Comparison of ENCODE assay signal across 9 cellular contexts in genomic region chr7:25619963-25620799, GRCh38.
DNase-seq lines count a peak whose midpoint lies in the region; ATAC-seq and TF ChIP-seq lines count a peak whose summit lies in the region.
"Had no signal": no experiment of that assay in that cellular context is flagged by ENCODE, and none has a peak within 500 bp of the region (broad histone marks: within the 10 kb centered on the region; RNA-seq: fewer than 3 reads in every experiment).

No MANE protein-coding gene starts in this region.

- peak overlapping the region in 5 of 8 donors; percentile 22 to 68 (median 47) for H3K27ac Mint-ChIP-seq in CD8-positive, alpha-beta memory T cell
- H3K27ac Mint-ChIP-seq in naive thymus-derived CD8-positive, alpha-beta T cell: peak overlapping the region; percentile 87 to 96 (median 92)
- no peak overlapping the region for H3K27ac Mint-ChIP-seq in activated T-helper 1 cell treated with anti-CD3 and anti-CD28 coated beads, Interleukin-12 subunit alpha, Interleukin-12 subunit beta, Interleukin-2, Interleukin-4 antibody, amounts not matched to agents 30 ng/mL and 10 ng/mL and 1 ng/mL, durations not matched to agents 14 hours and 24 hours and 36 hours

- peak overlapping the region; percentile 2 for H3K4me3 ChIP-seq in CD8-positive, alpha-beta memory T cell (ENCODE audit: low read length)
- H3K4me3 ChIP-seq: ovary had no signal

- peak overlapping the region in 5 of 7 donors; percentile 37 to 77 (median 42) for H3K4me3 Mint-ChIP-seq in CD8-positive, alpha-beta memory T cell
- peak overlapping the region; percentile 64 to 86 (median 77) for H3K4me3 Mint-ChIP-seq in naive thymus-derived CD8-positive, alpha-beta T cell
- H3K4me3 Mint-ChIP-seq in activated T-helper 1 cell treated with anti-CD3 and anti-CD28 coated beads, Interleukin-12 subunit alpha, Interleukin-12 subunit beta, Interleukin-2, Interleukin-4 antibody, amounts not matched to agents 30 ng/mL and 10 ng/mL and 1 ng/mL, durations not matched to agents 14 hours and 24 hours and 36 hours: no peak overlapping the region

- peak in 1 of 5 donors; percentile 48 for DNase-seq in CD8-positive, alpha-beta memory T cell
- DNase-seq in NCI-H82 (lab: John Stamatoyannopoulos, UW) (peak; percentile 62), cerebellum (ENCODE audit: low spot score) (peak; percentile 36), NCI-H1436 treated with DMSO at 0.1 percent for 48 hours (lab: John Stamatoyannopoulos, UW) (no peak), GM10248 (ENCODE audit: extremely low spot score) (no peak)
- DNase-seq in naive thymus-derived CD8-positive, alpha-beta T cell: peak in 6 of 10 donors; percentile 17 to 71 (median 36)
- no peak for DNase-seq in activated T-helper 1 cell treated with anti-CD3 and anti-CD28 coated beads, Interleukin-12 subunit alpha, Interleukin-12 subunit beta, Interleukin-2, Interleukin-4 antibody, amounts not matched to agents 30 ng/mL and 10 ng/mL and 1 ng/mL, durations not matched to agents 14 hours and 24 hours and 36 hours (ENCODE audit: low spot score)

- peak; percentile 90 to 92 for ATAC-seq in naive thymus-derived CD8-positive, alpha-beta T cell
- no peak for ATAC-seq in GM18505 (IDR thresholded peaks at IDR 0.05; ENCODE audit: unreplicated experiment)

- H3K4me1 Mint-ChIP-seq in CD8-positive, alpha-beta memory T cell: peaks cover 14 to 21% (median 14%) of the 10 kb centered on the region in 3 donors
- H3K4me1 Mint-ChIP-seq in naive thymus-derived CD8-positive, alpha-beta T cell: peaks cover 35 to 72% (median 66%) of the 10 kb centered on the region in 4 donors
- peaks cover 13% of the 10 kb centered on the region for H3K4me1 Mint-ChIP-seq in activated T-helper 1 cell treated with anti-CD3 and anti-CD28 coated beads, Interleukin-12 subunit alpha, Interleukin-12 subunit beta, Interleukin-2, Interleukin-4 antibody, amounts not matched to agents 30 ng/mL and 10 ng/mL and 1 ng/mL, durations not matched to agents 14 hours and 24 hours and 36 hours (ENCODE audit: low read depth)

- no peak for TF ChIP-seq CTCF in GM10248 (IDR thresholded peaks at IDR 0.05; ENCODE audit: control extremely low read depth, extremely low read depth, low read depth, missing control alignments)

- CTCF ChIA-PET in CD8-positive, alpha-beta memory T cell (lab: Charles Lee): no interaction called here
- CTCF ChIA-PET in GM10248 (lab: Yijun Ruan, JAX): no interaction called here

- H3K4me1 ChIP-seq in CD8-positive, alpha-beta memory T cell (ENCODE audit: insufficient read depth, low read length): peaks cover 21% of the 10 kb centered on the region

- no peak overlapping the region for H3K27ac ChIP-seq in CD8-positive, alpha-beta memory T cell (ENCODE audit: low read depth, low read length)

- H3K36me3 Mint-ChIP-seq in CD8-positive, alpha-beta memory T cell: no peaks in the 10 kb centered on the region
- H3K36me3 Mint-ChIP-seq in naive thymus-derived CD8-positive, alpha-beta T cell: peaks cover 0 to 5% (median 5%) of the 10 kb centered on the region in 3 donors
- no peaks in the 10 kb centered on the region for H3K36me3 Mint-ChIP-seq in activated T-helper 1 cell treated with anti-CD3 and anti-CD28 coated beads, Interleukin-12 subunit alpha, Interleukin-12 subunit beta, Interleukin-2, Interleukin-4 antibody, amounts not matched to agents 30 ng/mL and 10 ng/mL and 1 ng/mL, durations not matched to agents 14 hours and 24 hours and 36 hours (ENCODE audit: low read depth)

- intact Hi-C loops in activated T-helper 1 cell treated with anti-CD3 and anti-CD28 coated beads, Interleukin-12 subunit alpha, Interleukin-12 subunit beta, Interleukin-2, Interleukin-4 antibody, amounts not matched to agents 30 ng/mL and 10 ng/mL and 1 ng/mL, durations not matched to agents 14 hours and 24 hours and 36 hours (cut with micrococcal nuclease): no loop called here

- H3K27me3 Mint-ChIP-seq in CD8-positive, alpha-beta memory T cell: peaks cover under 1 to 3% of the 10 kb centered on the region in 2 donors
- H3K27me3 Mint-ChIP-seq in naive thymus-derived CD8-positive, alpha-beta T cell: no peaks in the 10 kb centered on the region
- peaks cover 5% of the 10 kb centered on the region for H3K27me3 Mint-ChIP-seq in activated T-helper 1 cell treated with anti-CD3 and anti-CD28 coated beads, Interleukin-12 subunit alpha, Interleukin-12 subunit beta, Interleukin-2, Interleukin-4 antibody, amounts not matched to agents 30 ng/mL and 10 ng/mL and 1 ng/mL, durations not matched to agents 14 hours and 24 hours and 36 hours (ENCODE audit: insufficient read depth)

- H3K9me3 Mint-ChIP-seq in CD8-positive, alpha-beta memory T cell: no peaks in the 10 kb centered on the region
- peaks cover 0 to 5% (median 0%) of the 10 kb centered on the region in 9 donors for H3K9me3 Mint-ChIP-seq in naive thymus-derived CD8-positive, alpha-beta T cell
- H3K9me3 Mint-ChIP-seq in activated T-helper 1 cell treated with anti-CD3 and anti-CD28 coated beads, Interleukin-12 subunit alpha, Interleukin-12 subunit beta, Interleukin-2, Interleukin-4 antibody, amounts not matched to agents 30 ng/mL and 10 ng/mL and 1 ng/mL, durations not matched to agents 14 hours and 24 hours and 36 hours: no peaks in the 10 kb centered on the region

- no peaks in the 10 kb centered on the region for H3K36me3 ChIP-seq in CD8-positive, alpha-beta memory T cell (ENCODE audit: insufficient read depth, low read length)
- H3K36me3 ChIP-seq: ovary had no signal

- H3K9me3 ChIP-seq in CD8-positive, alpha-beta memory T cell (ENCODE audit: low read length): no peaks in the 10 kb centered on the region
- H3K9me3 ChIP-seq: ovary had no signal

- POLR2A ChIA-PET in CD8-positive, alpha-beta memory T cell (lab: Charles Lee): no interaction called here
- POLR2A ChIA-PET in naive thymus-derived CD8-positive, alpha-beta T cell (lab: Charles Lee): interaction anchor here (0.6 kb wide), 3 partner anchors 57 to 362 kb away, joined by 3 to 4 read pairs (median 3); no protein-coding TSS in a partner anchor
- POLR2A ChIA-PET in GM10248 (lab: Yijun Ruan, JAX): no interaction called here

- TF ChIP-seq POLR2A in GM18505 (IDR thresholded peaks at IDR 0.05; ENCODE audit: borderline replicate concordance, extremely low read depth, insufficient read depth, insufficient read length): no peak

- no peaks in the 10 kb centered on the region for H3K27me3 ChIP-seq in CD8-positive, alpha-beta memory T cell (ENCODE audit: insufficient read depth, low read length, poor library complexity, severe bottlenecking)
- H3K27me3 ChIP-seq: ovary had no signal

Comparison
In these comparisons a context has a peak if more than half of its experiments do, and no peak if none do; other contexts are left out.
1. DNase-seq: peak in NCI-H82 (single experiment), cerebellum (single experiment) and naive thymus-derived CD8-positive, alpha-beta T cell (6 of 10); none in activated T-helper 1 cell treated with anti-CD3 and anti-CD28 coated beads, Interleukin-12 subunit alpha, Interleukin-12 subunit beta, Interleukin-2, Interleukin-4 antibody, amounts not matched to agents 30 ng/mL and 10 ng/mL and 1 ng/mL, durations not matched to agents 14 hours and 24 hours and 36 hours (single experiment), NCI-H1436 treated with DMSO at 0.1 percent for 48 hours (single experiment) and GM10248 (single experiment).